In genomic region chr2:203500297-203500696, GRCh38 we compare ENCODE assay signal across 2 cellular contexts.
TF ChIP-seq lines count a peak whose summit lies in the region.

No MANE protein-coding gene starts in this region.

TF ChIP-seq in liver, 16 proteins besides CTCF, POLR2A, EP300 and RAD21:
- no peak for TF ChIP-seq REST (IDR thresholded peaks at IDR 0.05)
- peak; percentile 71 to 75 for TF ChIP-seq HNF4A (conservative IDR thresholded peaks at IDR 0.05)
TF ChIP-seq in liver: peak in this region for 1.

TF ChIP-seq in HepG2, 621 proteins besides CTCF, POLR2A, EP300 and RAD21 (continued from another document):
- TF ChIP-seq GMEB1 (CRISPR knock-in tag; IDR thresholded peaks at IDR 0.05; ENCODE audit: borderline replicate concordance): no peak
